2 cellular contexts compared by ENCODE assay signal in the genomic region with DNA sequence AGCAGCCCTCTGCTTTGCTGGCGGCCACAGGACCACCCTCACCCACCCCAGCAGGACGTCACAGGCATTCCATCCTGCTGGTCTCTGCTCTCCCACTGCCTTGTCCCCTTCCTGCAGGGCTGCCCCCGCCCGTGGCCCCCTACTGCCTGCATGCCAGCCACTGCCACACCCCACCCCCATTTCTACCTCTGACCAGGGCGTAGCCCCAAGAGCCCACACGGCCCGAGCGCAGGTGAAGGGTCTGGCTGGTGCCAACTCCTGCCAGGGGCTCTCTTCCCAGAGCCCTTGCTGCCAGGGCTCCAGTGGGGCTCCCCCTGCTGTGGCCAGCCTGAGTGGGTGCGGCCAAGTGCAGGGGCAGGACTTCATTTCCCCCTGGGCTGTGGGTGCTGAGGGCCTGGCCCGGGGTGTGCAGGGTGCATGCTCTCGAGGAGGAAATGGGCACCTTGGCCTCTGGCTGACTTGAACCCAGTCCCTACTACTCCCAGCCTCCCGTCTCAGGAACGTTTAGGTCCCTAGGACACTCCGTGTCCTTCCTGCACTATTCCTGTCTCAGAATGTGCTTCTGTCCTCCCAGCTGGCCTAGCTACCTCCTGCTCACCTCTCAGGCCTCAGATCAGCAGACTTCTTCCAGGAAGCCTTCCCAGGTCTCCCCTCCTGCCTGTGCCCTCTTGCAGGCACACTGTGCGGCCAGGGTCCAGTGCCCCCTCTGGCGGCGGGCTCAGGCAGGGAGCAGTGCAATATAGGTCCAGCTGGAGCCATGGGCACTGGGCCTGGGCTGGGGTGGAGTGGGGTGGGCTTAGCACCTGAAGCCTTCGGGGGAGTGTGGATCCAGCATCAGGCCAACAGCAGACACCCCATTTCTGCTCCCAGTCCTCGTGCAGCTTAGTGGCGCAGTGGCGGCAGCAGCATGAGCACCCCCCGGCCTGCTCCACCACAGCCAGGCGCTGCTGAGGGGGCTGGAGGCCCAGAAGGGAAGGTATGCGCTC.
TF ChIP-seq lines count a peak whose summit lies in the region.

No MANE protein-coding gene starts in this region.

TF ChIP-seq in SK-N-SH, 30 proteins besides CTCF, POLR2A, EP300 and RAD21 (continued from another document):
- TF ChIP-seq SIN3A (IDR thresholded peaks at IDR 0.05; ENCODE audit: borderline replicate concordance, low read depth, low read length): no peak
- no peak for TF ChIP-seq FOSL2 (IDR thresholded peaks at IDR 0.05; ENCODE audit: borderline replicate concordance, low read depth)
- no peak for TF ChIP-seq NFIC (IDR thresholded peaks at IDR 0.05; ENCODE audit: borderline replicate concordance)
- TF ChIP-seq FOXM1 (IDR thresholded peaks at IDR 0.05; ENCODE audit: low read depth): no peak
- TF ChIP-seq JUND (IDR thresholded peaks at IDR 0.05): no peak
- no peak for TF ChIP-seq TCF12 (IDR thresholded peaks at IDR 0.05)
- no peak for TF ChIP-seq TEAD4 (IDR thresholded peaks at IDR 0.05; ENCODE audit: borderline replicate concordance, insufficient read depth)

TF ChIP-seq in SK-N-SH treated with all-trans-retinoic acid at 6 μM for 48 hours, 23 proteins besides CTCF, POLR2A, EP300 and RAD21:
- TF ChIP-seq ISL1 (CRISPR knock-in tag; IDR thresholded peaks at IDR 0.05) (no peak), ZNF70 (CRISPR knock-in tag; IDR thresholded peaks at IDR 0.05) (no peak), ZFP30 (CRISPR knock-in tag; IDR thresholded peaks at IDR 0.05) (no peak)
- TF ChIP-seq, protein P1, sequence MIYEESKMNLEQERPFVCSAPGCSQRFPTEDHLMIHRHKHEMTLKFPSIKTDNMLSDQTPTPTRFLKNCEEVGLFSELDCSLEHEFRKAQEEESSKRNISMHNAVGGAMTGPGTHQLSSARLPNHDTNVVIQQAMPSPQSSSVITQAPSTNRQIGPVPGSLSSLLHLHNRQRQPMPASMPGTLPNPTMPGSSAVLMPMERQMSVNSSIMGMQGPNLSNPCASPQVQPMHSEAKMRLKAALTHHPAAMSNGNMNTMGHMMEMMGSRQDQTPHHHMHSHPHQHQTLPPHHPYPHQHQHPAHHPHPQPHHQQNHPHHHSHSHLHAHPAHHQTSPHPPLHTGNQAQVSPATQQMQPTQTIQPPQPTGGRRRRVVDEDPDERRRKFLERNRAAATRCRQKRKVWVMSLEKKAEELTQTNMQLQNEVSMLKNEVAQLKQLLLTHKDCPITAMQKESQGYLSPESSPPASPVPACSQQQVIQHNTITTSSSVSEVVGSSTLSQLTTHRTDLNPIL (CRISPR knock-in tag; IDR thresholded peaks at IDR 0.05; ENCODE audit: low read depth): no peak
